In genomic region chr2:162021659-162022058, GRCh38 we compare ENCODE assay signal across 16 cellular contexts. TPM values are rescaled to one million over a fixed set of nuclear protein-coding genes. Genes with fewer than 3 reads are reported as not detected.
"Had no signal": no experiment of that assay in that cellular context is flagged by ENCODE, and none has a peak within 500 bp of the region (broad histone marks: within the 10 kb centered on the region; RNA-seq: fewer than 3 reads in every experiment).

No MANE protein-coding gene starts in this region.

- H3K27ac ChIP-seq: psoas muscle, thoracic aorta, upper lobe of right lung, WERI-Rb-1 had no signal

- H3K27ac Mint-ChIP-seq: stimulated activated naive CD8-positive, alpha-beta T cell treated with anti-CD3 and anti-CD28 coated beads, Interleukin-15, Interleukin-2, amounts not matched to agents 100 ng/mL and 50 ng/mL, for 24 hours had no signal

- DNase-seq: activated naive CD4-positive, alpha-beta T cell treated with Interleukin-2 at 50 U/mL for 16 hours; activated T-cell treated with anti-CD3 and anti-CD28 coated beads, Interleukin-2, amount 50 U/mL, for 4 hours; cerebellar nuclear complex; effector memory CD4-positive, alpha-beta T cell; head of caudate nucleus; mesendoderm; psoas muscle; SHP77; SK-N-SH; upper lobe of right lung; WERI-Rb-1 had no signal

- H3K27me3 ChIP-seq: upper lobe of right lung had no signal

- H3K36me3 ChIP-seq: thoracic aorta, WERI-Rb-1 had no signal

- H3K9me3 Mint-ChIP-seq: activated T-cell treated with anti-CD3 and anti-CD28 coated beads, Interleukin-2, amount 50 U/mL, for 4 hours; neural crest cell; stimulated activated naive CD8-positive, alpha-beta T cell treated with anti-CD3 and anti-CD28 coated beads, Interleukin-15, Interleukin-2, amounts not matched to agents 100 ng/mL and 50 ng/mL, for 24 hours had no signal

- H3K27me3 Mint-ChIP-seq: stimulated activated naive CD8-positive, alpha-beta T cell treated with anti-CD3 and anti-CD28 coated beads, Interleukin-15, Interleukin-2, amounts not matched to agents 100 ng/mL and 50 ng/mL, for 24 hours had no signal

- H3K4me1 ChIP-seq: psoas muscle, upper lobe of right lung had no signal

- H3K4me2 ChIP-seq: SK-N-SH had no signal

- ATAC-seq: activated T-cell treated with anti-CD3 and anti-CD28 coated beads, Interleukin-2, amount 50 U/mL, for 4 hours; psoas muscle; sciatic nerve; upper lobe of right lung had no signal

- H3K9ac ChIP-seq: SK-N-SH had no signal

- H3K4me3 ChIP-seq: psoas muscle, thoracic aorta, upper lobe of right lung had no signal

- H3K9me3 ChIP-seq: psoas muscle, SK-N-SH, thoracic aorta, upper lobe of right lung had no signal

- H3K4me3 Mint-ChIP-seq: activated T-cell treated with anti-CD3 and anti-CD28 coated beads, Interleukin-2, amount 50 U/mL, for 4 hours; neural crest cell; stimulated activated naive CD8-positive, alpha-beta T cell treated with anti-CD3 and anti-CD28 coated beads, Interleukin-15, Interleukin-2, amounts not matched to agents 100 ng/mL and 50 ng/mL, for 24 hours had no signal

RNA-seq across cellular contexts. Expression of gene DPP4, which starts 52.4 kb away (rescaled TPM):
- total RNA-seq: osteocyte had no signal
